In genomic region chr1:230634384-230634783, GRCh38 we compare ENCODE assay signal across 10 cellular contexts.
"Had no signal": no experiment of that assay in that cellular context is flagged by ENCODE, and none has a peak within 500 bp of the region (broad histone marks: within the 10 kb centered on the region; RNA-seq: fewer than 3 reads in every experiment).

No MANE protein-coding gene starts in this region.

- H3K4me3 Mint-ChIP-seq: GM23338, H9, IgD-negative memory B cell had no signal

- H3K4me1 Mint-ChIP-seq: IgD-negative memory B cell had no signal

- H3K4me3 ChIP-seq: GM23338 had no signal

- H3K4me2 ChIP-seq: GM23338, KMS-11 had no signal

- H3K9me3 Mint-ChIP-seq: GM23338, H9, IgD-negative memory B cell had no signal

- DNase-seq: H9, HCEC 1CT, KBM-7 had no signal

- H3K36me3 Mint-ChIP-seq: IgD-negative memory B cell had no signal

- FAIRE-seq: H1, H54, HepG2 had no signal

- H3K27ac ChIP-seq: HL-60, KMS-11 had no signal

- H3K9ac ChIP-seq: KMS-11 had no signal

- ATAC-seq: GM23338, HepG2 had no signal

- H3K27ac Mint-ChIP-seq: GM23338, H9, IgD-negative memory B cell had no signal
